22 cellular contexts compared by ENCODE assay signal in the genomic region with DNA sequence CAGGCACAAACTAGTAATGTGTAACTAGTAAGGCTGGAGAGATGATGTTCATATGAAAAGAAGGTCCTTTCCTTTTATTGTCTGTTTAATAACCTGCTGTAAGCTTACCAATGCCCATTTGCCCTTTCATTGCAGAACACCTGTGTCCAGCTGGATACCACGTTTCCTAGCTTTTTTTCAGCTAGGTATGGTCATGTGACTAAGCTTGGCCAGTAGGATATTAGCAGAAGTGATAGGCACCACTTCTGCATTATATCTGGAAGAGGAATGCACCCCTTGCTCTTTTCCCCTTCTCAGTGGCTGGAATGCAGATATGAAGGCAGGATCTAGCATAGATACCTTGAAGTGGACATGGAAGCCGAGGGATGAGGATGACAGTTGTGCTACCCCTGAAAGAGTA. TPM values are rescaled to one million over a fixed set of nuclear protein-coding genes. Genes with fewer than 3 reads are reported as not detected.
"Had no signal": no experiment of that assay in that cellular context is flagged by ENCODE, and none has a peak within 500 bp of the region (broad histone marks: within the 10 kb centered on the region; RNA-seq: fewer than 3 reads in every experiment).

No MANE protein-coding gene starts in this region.

- H3K27ac Mint-ChIP-seq: dendritic cell treated with granulocyte-macrophage colony-stimulating factor and Interleukin-4, amounts not matched to agents 40 ng/mL and 50 ng/mL, for 4 days; natural killer cell; neural progenitor cell; type B pancreatic cell had no signal

- H3K9ac ChIP-seq: neural progenitor cell had no signal

- DNase-seq: esophagus squamous epithelium; foreskin fibroblast; mesendoderm; natural killer cell; nucleus accumbens; ovary; sigmoid colon; stimulated activated CD4-positive, alpha-beta T cell treated with anti-CD3 and anti-CD28 coated beads, Interleukin-12 subunit alpha, Interleukin-12 subunit beta, amount 100 ng/mL, for 4 hours; stimulated activated naive CD4-positive, alpha-beta T cell; stomach; uterus had no signal

- H3K27me3 ChIP-seq: ovary had no signal

- H3K27ac ChIP-seq: esophagus squamous epithelium, gastroesophageal sphincter, neural progenitor cell, ovary, right atrium auricular region, sigmoid colon, skin epidermis, stomach, uterus had no signal

- H3K9me3 ChIP-seq: esophagus squamous epithelium, gastroesophageal sphincter, ovary, right atrium auricular region, sigmoid colon, stomach, uterus had no signal

- H3K9me3 Mint-ChIP-seq: dendritic cell treated with granulocyte-macrophage colony-stimulating factor and Interleukin-4, amounts not matched to agents 40 ng/mL and 50 ng/mL, for 4 days; natural killer cell; neural progenitor cell; type B pancreatic cell had no signal

- H3K4me3 Mint-ChIP-seq: dendritic cell treated with granulocyte-macrophage colony-stimulating factor and Interleukin-4, amounts not matched to agents 40 ng/mL and 50 ng/mL, for 4 days; natural killer cell; neural progenitor cell; type B pancreatic cell had no signal

- H3K4me1 ChIP-seq: gastroesophageal sphincter, neural progenitor cell, uterus had no signal

- H3K4me1 Mint-ChIP-seq: natural killer cell, neural progenitor cell had no signal

- H3K4me3 ChIP-seq: esophagus squamous epithelium, gastroesophageal sphincter, neural progenitor cell, ovary, right atrium auricular region, sigmoid colon, skin epidermis, stomach, uterus had no signal

- ATAC-seq: gastroesophageal sphincter, natural killer cell had no signal

- H3K36me3 ChIP-seq: neural progenitor cell, ovary, uterus had no signal

RNA-seq across cellular contexts. Expression of gene SMIM32, which starts 7.0 kb away (rescaled TPM):
- total RNA-seq: epithelial cell of proximal tubule, esophagus squamous epithelium, gastroesophageal sphincter, liver, lung microvascular endothelial cell, myocyte, natural killer cell, posterior vena cava, right atrium auricular region had no signal
- polyA plus RNA-seq: ovary had no signal
